Comparison of ENCODE assay signal across 33 cellular contexts in the genomic region with DNA sequence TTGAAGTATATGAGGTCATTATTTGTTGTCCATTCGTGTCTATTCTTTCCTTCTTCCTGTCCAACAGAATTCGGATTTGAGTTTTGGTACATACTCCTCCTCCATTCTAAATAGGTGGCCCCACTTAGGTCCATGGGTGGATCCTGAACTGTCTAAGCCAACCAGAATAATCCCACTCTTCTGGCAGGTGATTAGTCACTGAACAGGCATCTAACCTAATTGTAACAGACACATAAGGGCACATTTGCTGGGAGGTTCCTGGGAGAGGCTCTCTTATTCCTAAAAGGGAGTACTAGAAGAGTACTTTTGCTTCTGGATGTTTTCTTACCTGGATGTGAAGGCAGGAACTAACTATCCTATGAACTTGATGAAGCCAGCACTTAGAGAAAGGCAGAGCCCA. TPM values are rescaled to one million over a fixed set of nuclear protein-coding genes. Genes with fewer than 3 reads are reported as not detected.
"Had no signal": no experiment of that assay in that cellular context is flagged by ENCODE, and none has a peak within 500 bp of the region (broad histone marks: within the 10 kb centered on the region; RNA-seq: fewer than 3 reads in every experiment).

No MANE protein-coding gene starts in this region.

- ATAC-seq: activated CD8-positive, alpha-beta memory T cell treated with anti-CD3 and anti-CD28 coated beads, Interleukin-2, amount 10 ng/mL, durations not matched to agents 7 days and 5 days; activated naive CD4-positive, alpha-beta T cell treated with anti-CD3 and anti-CD28 coated beads, Interleukin-2, amount 50 U/mL, for 72 hours; activated T-cell treated with anti-CD3 and anti-CD28 coated beads, Interleukin-2, amount 50 U/mL, for 4 hours; T-helper 17 cell; WTC11 had no signal

- H3K27me3 ChIP-seq: Peyer's patch had no signal

- H3K36me3 ChIP-seq: Peyer's patch had no signal

- H3K4me3 Mint-ChIP-seq: activated CD8-positive, alpha-beta memory T cell treated with anti-CD3 and anti-CD28 coated beads, Interleukin-2, amount 10 ng/mL, durations not matched to agents 7 days and 5 days; activated T-cell treated with anti-CD3 and anti-CD28 coated beads, Interleukin-2, amount 50 U/mL, for 4 hours; brain; T-helper 17 cell; WTC11 had no signal

- H3K4me1 ChIP-seq: Peyer's patch had no signal

- H3K27ac Mint-ChIP-seq: activated CD8-positive, alpha-beta memory T cell treated with anti-CD3 and anti-CD28 coated beads, Interleukin-2, amount 10 ng/mL, durations not matched to agents 7 days and 5 days; activated naive CD4-positive, alpha-beta T cell treated with anti-CD3 and anti-CD28 coated beads, Interleukin-2, amount 50 U/mL, for 72 hours; brain; T-helper 17 cell; WTC11 had no signal

- H3K4me1 Mint-ChIP-seq: activated CD8-positive, alpha-beta memory T cell treated with anti-CD3 and anti-CD28 coated beads, Interleukin-2, amount 10 ng/mL, durations not matched to agents 7 days and 5 days; brain; T-helper 17 cell; WTC11 had no signal

- H3K9me3 ChIP-seq: Peyer's patch had no signal

- DNase-seq: activated CD4-positive, alpha-beta T cell treated with anti-CD3 and anti-CD28 coated beads for 48 hours; activated CD4-positive, alpha-beta T cell treated with anti-CD3 and anti-CD28 coated beads, Interleukin-2, amount 50 U/mL, for 4 hours; activated CD4-positive, CD25-positive, alpha-beta regulatory T cell treated with anti-CD3 and anti-CD28 coated beads, Interleukin-2, amount 50 U/mL, for 72 hours; activated CD8-positive, alpha-beta memory T cell treated with anti-CD3 and anti-CD28 coated beads, Interleukin-2, amount 10 ng/mL, durations not matched to agents 7 days and 5 days; activated effector memory CD4-positive, alpha-beta T cell treated with anti-CD3 and anti-CD28 coated beads, Interleukin-2, amount 50 U/mL, for 16 hours; activated naive CD4-positive, alpha-beta T cell treated with Interleukin-2 at 50 U/mL for 16 hours; activated T-cell treated with anti-CD3 and anti-CD28 coated beads, Interleukin-2, amount 50 U/mL, for 4 hours; amygdala; caudate nucleus; IMR-90; KG1; NCI-H1048; NCI-H1694; NCI-H2029; NCI-H2107; NCI-H2171 treated with DMSO at 0.1 percent for 48 hours; NCI-H345; NCI-H510A; NCI-H526 treated with DMSO at 0.1 percent for 48 hours; NK-92 treated with Interleukin-12 subunit alpha and Interleukin-12 subunit beta, amount 100 ng/mL, for 24 hours; OCI-M1; Peyer's patch; SHP77 treated with DMSO at 0.1 percent for 48 hours; T-helper 17 cell; T-helper 9 cell had no signal

- H3K4me3 ChIP-seq: Peyer's patch had no signal

- H3K27me3 Mint-ChIP-seq: activated CD8-positive, alpha-beta memory T cell treated with anti-CD3 and anti-CD28 coated beads, Interleukin-2, amount 10 ng/mL, durations not matched to agents 7 days and 5 days; brain; T-helper 17 cell had no signal

- H3K36me3 Mint-ChIP-seq: activated CD8-positive, alpha-beta memory T cell treated with anti-CD3 and anti-CD28 coated beads, Interleukin-2, amount 10 ng/mL, durations not matched to agents 7 days and 5 days; activated naive CD4-positive, alpha-beta T cell treated with anti-CD3 and anti-CD28 coated beads, Interleukin-2, amount 50 U/mL, for 72 hours; brain; WTC11 had no signal

- H3K27ac ChIP-seq: Peyer's patch had no signal

- FAIRE-seq: astrocyte had no signal

- H3K9me3 Mint-ChIP-seq: activated naive CD4-positive, alpha-beta T cell treated with anti-CD3 and anti-CD28 coated beads, Interleukin-2, amount 50 U/mL, for 72 hours; activated T-cell treated with anti-CD3 and anti-CD28 coated beads, Interleukin-2, amount 50 U/mL, for 4 hours had no signal

RNA-seq across cellular contexts. Expression of a gene that starts 16.8 kb away (rescaled TPM):
- total RNA-seq: activated CD8-positive, alpha-beta memory T cell treated with anti-CD3 and anti-CD28 coated beads, Interleukin-2, amount 10 ng/mL, durations not matched to agents 7 days and 5 days; activated naive CD4-positive, alpha-beta T cell treated with anti-CD3 and anti-CD28 coated beads, Interleukin-2, amount 50 U/mL, for 72 hours; activated T-cell treated with anti-CD3 and anti-CD28 coated beads, Interleukin-2, amount 50 U/mL, for 4 hours; astrocyte; cerebellum; IMR-90; LHCN-M2; M059J; Peyer's patch; SK-MEL-5; T-helper 17 cell; WTC11 had no signal
- polyA plus RNA-seq: IMR-90 had no signal
